ENCODE assay signal across 19 cellular contexts in genomic region chr7:4771737-4772136, GRCh38. TPM values are rescaled to one million over a fixed set of nuclear protein-coding genes. Genes with fewer than 3 reads are reported as not detected.
DNase-seq lines count a peak whose midpoint lies in the region; ATAC-seq, FAIRE-seq and TF ChIP-seq lines count a peak whose summit lies in the region.
"Had no signal": no experiment of that assay in that cellular context is flagged by ENCODE, and none has a peak within 500 bp of the region (broad histone marks: within the 10 kb centered on the region; RNA-seq: fewer than 3 reads in every experiment).

No MANE protein-coding gene starts in this region.

- H3K4me1 Mint-ChIP-seq in activated naive CD4-positive, alpha-beta T cell treated with anti-CD3 and anti-CD28 coated beads, Interleukin-2, amount 50 U/mL, for 24 hours, result peaks cover 42% of the 10 kb centered on the region
- peaks cover 32% of the 10 kb centered on the region for H3K4me1 Mint-ChIP-seq in activated naive CD4-positive, alpha-beta T cell treated with anti-CD3 and anti-CD28 coated beads for 36 hours (ENCODE audit: low read depth)

- H3K4me1 ChIP-seq in K562 (replicated peaks in 1 of 2; ENCODE audit: control insufficient read depth in 2 of 2, insufficient read depth in 2 of 2, low read length in 2 of 2) (peaks cover 17 to 28% of the 10 kb centered on the region in 2 experiments), neuronal stem cell (ENCODE audit: control insufficient read depth in 2 of 2, insufficient read depth in 1 of 2, low read depth in 1 of 2, low read length in 2 of 2) (peaks cover 8 to 11% of the 10 kb centered on the region in 2 donors), HAP-1 (no peaks in the 10 kb centered on the region)

- peaks cover 5% of the 10 kb centered on the region for H3K9me1 ChIP-seq in K562 (ENCODE audit: control insufficient read depth, insufficient read depth, low read length)

- H3K4me2 ChIP-seq in K562 (ENCODE audit: insufficient read depth, low read length) (no peak overlapping the region), neuronal stem cell (ENCODE audit: insufficient read depth, low read length, poor library complexity, severe bottlenecking) (no peak overlapping the region)
- H3K4me2 ChIP-seq: BLaER1 treated with 17β-estradiol and CSF1 and Interleukin-3, amounts not matched to agents 10 nM and 100 nM had no signal

- peak overlapping the region; percentile 5 for H3K23ac ChIP-seq in neuronal stem cell (ENCODE audit: low read depth, low read length, poor library complexity)

- H3K18ac ChIP-seq in neuronal stem cell (ENCODE audit: low read length), result no peak overlapping the region

- H3K9me3 Mint-ChIP-seq in activated naive CD4-positive, alpha-beta T cell treated with anti-CD3 and anti-CD28 coated beads, Interleukin-2, amount 50 U/mL, for 24 hours, result no peaks in the 10 kb centered on the region
- H3K9me3 Mint-ChIP-seq in activated naive CD4-positive, alpha-beta T cell treated with anti-CD3 and anti-CD28 coated beads for 36 hours, result no peaks in the 10 kb centered on the region
- H3K9me3 Mint-ChIP-seq: CD8-positive, alpha-beta memory T cell; H9 had no signal

- no peak for TF ChIP-seq POLR2A in K562 (conservative IDR thresholded peaks at IDR 0.05)

- TF ChIP-seq CTCF in K562 (IDR thresholded peaks at IDR 0.05 in 2 of 3, conservative IDR thresholded peaks at IDR 0.05 in 1 of 3; ENCODE audit: insufficient read depth in 2 of 3, low read depth in 1 of 3, low read length in 3 of 3), result no peak

- peak overlapping the region; percentile 35 for H3K27ac Mint-ChIP-seq in activated naive CD4-positive, alpha-beta T cell treated with anti-CD3 and anti-CD28 coated beads, Interleukin-2, amount 50 U/mL, for 24 hours
- H3K27ac Mint-ChIP-seq in activated naive CD4-positive, alpha-beta T cell treated with anti-CD3 and anti-CD28 coated beads for 36 hours, result no peak overlapping the region
- H3K27ac Mint-ChIP-seq: H9 had no signal

- no peak overlapping the region for H2BK120ac ChIP-seq in neuronal stem cell (ENCODE audit: low read depth, low read length)

- H2AK5ac ChIP-seq in neuronal stem cell (ENCODE audit: low read depth, low read length), result no peak overlapping the region

- no peak for TF ChIP-seq EP300 in K562 (IDR thresholded peaks at IDR 0.05; ENCODE audit: low read length)

- CTCF ChIA-PET in activated naive CD4-positive, alpha-beta T cell treated with anti-CD3 and anti-CD28 coated beads for 36 hours (lab: Charles Lee), result no interaction called here
- CTCF ChIA-PET in K562 (lab: Yijun Ruan, JAX; ENCODE audit: low intra/inter-chr PET ratio), result no interaction called here

- H3K36me3 ChIP-seq in K562 (ENCODE audit: control insufficient read depth, insufficient read depth, low read length) (peaks cover 10% of the 10 kb centered on the region; the same call in 2 of the 3 replicates), neuronal stem cell (replicated peaks in 1 of 2; ENCODE audit: control insufficient read depth in 2 of 2, insufficient read depth in 2 of 2, low read length in 2 of 2) (peaks cover 4 to 29% of the 10 kb centered on the region in 2 donors), HAP-1 (replicated peaks) (peaks cover 3% of the 10 kb centered on the region; the same call in 1 of the 2 replicates)

- no peak overlapping the region for H2BK12ac ChIP-seq in neuronal stem cell (ENCODE audit: low read length)

- H3K4me3 ChIP-seq in K562, result no peak overlapping the region
- no peak overlapping the region for H3K4me3 ChIP-seq in neuronal stem cell (ENCODE audit: low read length in 2 of 2)
- H3K4me3 ChIP-seq in HAP-1, result no peak overlapping the region
- H3K4me3 ChIP-seq: BLaER1 treated with 17β-estradiol and CSF1 and Interleukin-3, amounts not matched to agents 10 nM and 100 nM; GM12878 had no signal

- no peak overlapping the region for H3K4ac ChIP-seq in neuronal stem cell (ENCODE audit: low read length)

- H2BK15ac ChIP-seq in neuronal stem cell (ENCODE audit: low read length), result no peak overlapping the region

- H2BK5ac ChIP-seq in neuronal stem cell (ENCODE audit: low read length), result no peak overlapping the region

- no peak for ATAC-seq in K562
- ATAC-seq: GM12878 had no signal

- no peak for FAIRE-seq in K562 (lab: Jason Lieb, UNC)
- FAIRE-seq in urothelium cell line (lab: Jason Lieb, UNC), result peak; percentile 32
- FAIRE-seq: GM12878, H1 had no signal

- H3K27me3 Mint-ChIP-seq in activated naive CD4-positive, alpha-beta T cell treated with anti-CD3 and anti-CD28 coated beads, Interleukin-2, amount 50 U/mL, for 24 hours, result no peaks in the 10 kb centered on the region
- no peaks in the 10 kb centered on the region for H3K27me3 Mint-ChIP-seq in activated naive CD4-positive, alpha-beta T cell treated with anti-CD3 and anti-CD28 coated beads for 36 hours (ENCODE audit: low read depth)
- H3K27me3 Mint-ChIP-seq: B cell had no signal

- H4K8ac ChIP-seq in neuronal stem cell (ENCODE audit: low read depth, low read length), result no peak overlapping the region

- 81% methylated on average over 8 of the region's 9 CpGs for WGBS in K562 (ENCODE audit: insufficient coverage, low coverage, missing lambda C conversion rate)
- WGBS in neuronal stem cell (ENCODE audit: extremely low coverage in 2 of 2, insufficient read length in 2 of 2, insufficient replicate concordance in 1 of 2), 2 donors, result no CpG with 5 or more reads among the region's 9 CpGs

- no peaks in the 10 kb centered on the region for H3K27me3 ChIP-seq in K562 (ENCODE audit: control insufficient read depth in 2 of 2, insufficient read depth in 2 of 2, low read length in 2 of 2)
- no peaks in the 10 kb centered on the region for H3K27me3 ChIP-seq in neuronal stem cell (ENCODE audit: control insufficient read depth in 3 of 3, insufficient read depth in 3 of 3, low read depth in 1 of 3, low read length in 3 of 3)
- H3K27me3 ChIP-seq in HAP-1 (ENCODE audit: low read depth), result no peaks in the 10 kb centered on the region
- H3K27me3 ChIP-seq: BLaER1 treated with 17β-estradiol and CSF1 and Interleukin-3, amounts not matched to agents 10 nM and 100 nM had no signal

- no peak overlapping the region for H3K9ac ChIP-seq in K562 (ENCODE audit: insufficient read depth in 1 of 2, low read depth in 2 of 2, low read length in 2 of 2)
- H3K9ac ChIP-seq in neuronal stem cell (ENCODE audit: low read depth, low read length, poor library complexity), result no peak overlapping the region
- H3K9ac ChIP-seq: BLaER1 treated with 17β-estradiol and CSF1 and Interleukin-3, amounts not matched to agents 10 nM and 100 nM had no signal

- in situ Hi-C loops in K562 (cut with MboI), result no loop called here
- in situ Hi-C loops in HAP-1 (cut with MboI; ENCODE audit: low sequenced_read_pairs), result loop anchor here (25.0 kb wide), 1 partner anchor 159 kb away; no protein-coding TSS in a partner anchor

- no peak for TF ChIP-seq RAD21 in K562 (CRISPR knock-in tag; conservative IDR thresholded peaks at IDR 0.05 in 1 of 2, IDR thresholded peaks at IDR 0.05 in 1 of 2)

- H3K9me3 ChIP-seq in K562 (replicated peaks; ENCODE audit: control insufficient read depth, insufficient read depth, low read depth, low read length) (no peaks in the 10 kb centered on the region), neuronal stem cell (replicated peaks in 1 of 2; ENCODE audit: control insufficient read depth in 2 of 2, insufficient read depth in 1 of 2, low read depth in 1 of 2, low read length in 2 of 2) (no peaks in the 10 kb centered on the region), HAP-1 (no peaks in the 10 kb centered on the region)
- H3K9me3 ChIP-seq: BLaER1 treated with 17β-estradiol and CSF1 and Interleukin-3, amounts not matched to agents 10 nM and 100 nM had no signal

- POLR2A ChIA-PET in K562 (lab: Yijun Ruan, JAX), result no interaction called here

- H3K79me2 ChIP-seq in K562 (ENCODE audit: control insufficient read depth, insufficient read depth, low read length), result peaks cover 13% of the 10 kb centered on the region

- no peak overlapping the region for H3K14ac ChIP-seq in neuronal stem cell (ENCODE audit: low read length)

- peaks cover 5% of the 10 kb centered on the region for H3K79me1 ChIP-seq in neuronal stem cell (ENCODE audit: low read depth, low read length)

- no peak for DNase-seq in activated naive CD4-positive, alpha-beta T cell treated with anti-CD3 and anti-CD28 coated beads for 36 hours
- DNase-seq in K562 (ENCODE audit: extremely low read depth in 1 of 4, low spot score in 3 of 4) (no peak), neuronal stem cell (ENCODE audit: low spot score) (no peak), urothelium cell line (ENCODE audit: low spot score) (no peak), HAP-1 (ENCODE audit: low spot score in 2 of 2) (no peak), glomerular visceral epithelial cell (ENCODE audit: extremely low spot score) (no peak)
- DNase-seq: 8988T; CD8-positive, alpha-beta memory T cell; COR-L47; DMS 273 treated with DMSO at 0.1 percent for 48 hours; DMS53; DND-41; EL; H9 had no signal

- no peak overlapping the region for H4K91ac ChIP-seq in neuronal stem cell (ENCODE audit: low read depth, low read length, poor library complexity)

- H3K4me3 Mint-ChIP-seq in activated naive CD4-positive, alpha-beta T cell treated with anti-CD3 and anti-CD28 coated beads, Interleukin-2, amount 50 U/mL, for 24 hours, result no peak overlapping the region
- H3K4me3 Mint-ChIP-seq in activated naive CD4-positive, alpha-beta T cell treated with anti-CD3 and anti-CD28 coated beads for 36 hours, result no peak overlapping the region
- H3K4me3 Mint-ChIP-seq: B cell; CD8-positive, alpha-beta memory T cell; H9 had no signal

- no peaks in the 10 kb centered on the region for H4K20me1 ChIP-seq in K562 (replicated peaks; ENCODE audit: control insufficient read depth, insufficient read depth, low read length)

- intact Hi-C loops in activated naive CD4-positive, alpha-beta T cell treated with anti-CD3 and anti-CD28 coated beads for 36 hours (cut with micrococcal nuclease), result no loop called here
- intact Hi-C loops in K562 (cut with micrococcal nuclease), result no loop called here

- H2AFZ ChIP-seq in K562 (ENCODE audit: low read depth, low read length), result no peak overlapping the region
- H2AFZ ChIP-seq in neuronal stem cell (ENCODE audit: low read length), result no peak overlapping the region

- no TSS peak for BruUV-seq in K562 (replicated peaks; lab: Mats Ljungman, UMichigan)

- no peak overlapping the region for H3K27ac ChIP-seq in K562 (ENCODE audit: extremely low read depth, low read depth, low read length)
- no peak overlapping the region for H3K27ac ChIP-seq in neuronal stem cell (replicated peaks; ENCODE audit: low read length)
- H3K27ac ChIP-seq: BLaER1 treated with 17β-estradiol and CSF1 and Interleukin-3, amounts not matched to agents 10 nM and 100 nM had no signal

- H3K36me3 Mint-ChIP-seq in activated naive CD4-positive, alpha-beta T cell treated with anti-CD3 and anti-CD28 coated beads, Interleukin-2, amount 50 U/mL, for 24 hours, result peaks cover under 1% of the 10 kb centered on the region
- H3K36me3 Mint-ChIP-seq in activated naive CD4-positive, alpha-beta T cell treated with anti-CD3 and anti-CD28 coated beads for 36 hours (ENCODE audit: low read depth), result peaks cover 1% of the 10 kb centered on the region

RNA-seq across cellular contexts. Expression of gene AP5Z1, which starts 3.7 kb away (rescaled TPM):
- 10 to 100 TPM; 15.3 to 18.1 TPM for total RNA-seq in activated naive CD4-positive, alpha-beta T cell treated with anti-CD3 and anti-CD28 coated beads for 36 hours
- 41.6 and 134 TPM in 2 replicates for total RNA-seq in K562 (2011; cell fraction: chromatin; rRNA removed; ENCODE audit: low replicate concordance)
- 104 and 127 TPM in 2 replicates for total RNA-seq in K562 (2011; cell fraction: nucleolus; rRNA removed)
- total RNA-seq in K562 (2011; cell fraction: nucleoplasm; rRNA removed), result 53.1 and 59.0 TPM in 2 replicates
- 19.8 and 23.1 TPM in 2 replicates for total RNA-seq in K562 (2014; rRNA removed)
- 2.7 and 3.3 TPM in 2 replicates for total RNA-seq in K562 (2014; rRNA removed; fragmentation: Illumina TruSeq; extraction: Trizol)
- 11.1 and 12.6 TPM in 2 replicates for total RNA-seq in K562 (2015; rRNA removed; fragmentation: Illumina TruSeq; extraction: Trizol)
- 25.6 and 31.1 TPM in 2 replicates for total RNA-seq in K562 (2021)
- polyA plus RNA-seq in K562 (2011; rRNA removed), result 6.4 and 13.9 TPM in 2 replicates
- 8.3 and 24.8 TPM in 2 replicates for polyA plus RNA-seq in K562 (2011; cell fraction: cytosol; rRNA removed)
- 60.3 and 105 TPM in 2 replicates for polyA plus RNA-seq in K562 (2011; cell fraction: nucleus; rRNA removed)
- polyA plus RNA-seq in K562 (2012), result 21.4 and 42.0 TPM in 2 replicates
- 4.1 and 9.6 TPM in 2 replicates for polyA plus RNA-seq in K562 (2014; fragmentation: Illumina TruSeq; extraction: Trizol)
- under 1 TPM; 0.06 to 0.98 TPM for polyA plus RNA-seq in K562 (2014; fragmentation: Nextera tagmentation; extraction: Ambion mirVana)
- 22.1 and 26.3 TPM in 2 replicates for polyA plus RNA-seq in K562 (2014; rRNA removed)
- polyA minus RNA-seq in K562 (2011; rRNA and poly(A)+ RNA removed), result 2.1 and 3.0 TPM in 2 replicates
- polyA minus RNA-seq in K562 (2011; cell fraction: cytosol; rRNA and poly(A)+ RNA removed), result 8.8 and 9.3 TPM in 2 replicates
- polyA minus RNA-seq in K562 (2011; cell fraction: nucleus; rRNA and poly(A)+ RNA removed), result 28.7 and 31.2 TPM in 2 replicates
- polyA plus RNA-seq in neuronal stem cell (2013, experiment 1 of 2), result 6.0 TPM
- 6.1 TPM for polyA plus RNA-seq in neuronal stem cell (2013, experiment 2 of 2)
